1 cellular context compared by ENCODE assay signal in the genomic region with DNA sequence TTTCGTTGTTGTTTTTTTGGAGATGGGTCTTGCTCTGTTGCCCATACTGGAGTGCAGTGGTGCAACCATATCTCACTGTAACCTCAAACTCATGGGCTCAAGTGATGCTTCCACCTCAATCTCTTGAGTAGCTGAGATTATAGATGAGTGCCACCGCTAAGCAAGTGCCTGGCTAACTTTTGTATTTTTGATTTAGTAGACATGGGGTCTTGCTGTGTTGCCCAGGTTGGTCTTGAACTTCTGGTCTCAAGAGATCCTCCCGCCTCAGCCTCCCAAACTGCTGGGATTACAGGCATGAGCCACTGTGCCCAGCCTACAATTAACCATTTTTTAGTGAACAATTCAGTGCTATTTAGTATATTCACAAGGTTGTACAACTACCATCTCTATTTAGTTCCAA.
TF ChIP-seq lines count a peak whose summit lies in the region.

No MANE protein-coding gene starts in this region.

TF ChIP-seq in HepG2, 621 proteins besides CTCF, POLR2A, EP300 and RAD21:
- TF ChIP-seq ZNF878 (CRISPR knock-in tag; IDR thresholded peaks at IDR 0.05) (no peak), EED (CRISPR knock-in tag; IDR thresholded peaks at IDR 0.05) (no peak), AKAP8 (CRISPR knock-in tag; IDR thresholded peaks at IDR 0.05) (no peak), ZNF121 (CRISPR knock-in tag; IDR thresholded peaks at IDR 0.05) (peak; percentile 69; the same call in 1 of the 2 replicates), SIN3A (IDR thresholded peaks at IDR 0.05; ENCODE audit: borderline replicate concordance, low read depth, low read length) (no peak)
- TF ChIP-seq, protein P1, sequence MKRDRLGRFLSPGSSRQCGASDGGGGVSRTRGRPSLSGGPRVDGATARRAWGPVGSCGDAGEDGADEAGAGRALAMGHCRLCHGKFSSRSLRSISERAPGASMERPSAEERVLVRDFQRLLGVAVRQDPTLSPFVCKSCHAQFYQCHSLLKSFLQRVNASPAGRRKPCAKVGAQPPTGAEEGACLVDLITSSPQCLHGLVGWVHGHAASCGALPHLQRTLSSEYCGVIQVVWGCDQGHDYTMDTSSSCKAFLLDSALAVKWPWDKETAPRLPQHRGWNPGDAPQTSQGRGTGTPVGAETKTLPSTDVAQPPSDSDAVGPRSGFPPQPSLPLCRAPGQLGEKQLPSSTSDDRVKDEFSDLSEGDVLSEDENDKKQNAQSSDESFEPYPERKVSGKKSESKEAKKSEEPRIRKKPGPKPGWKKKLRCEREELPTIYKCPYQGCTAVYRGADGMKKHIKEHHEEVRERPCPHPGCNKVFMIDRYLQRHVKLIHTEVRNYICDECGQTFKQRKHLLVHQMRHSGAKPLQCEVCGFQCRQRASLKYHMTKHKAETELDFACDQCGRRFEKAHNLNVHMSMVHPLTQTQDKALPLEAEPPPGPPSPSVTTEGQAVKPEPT (CRISPR knock-in tag; IDR thresholded peaks at IDR 0.05; ENCODE audit: low read depth): no peak
